In genomic region chr1:228165372-228166169, GRCh38 we compare ENCODE assay signal across 1 cellular context.
TF ChIP-seq lines count a peak whose summit lies in the region.

IBA57 (plus strand) TSS chr1:228165804; CDS start chr1:228165817, 13 bp downstream.

TF ChIP-seq in HepG2, 621 proteins besides CTCF, POLR2A, EP300 and RAD21 (continued from another document and continues in another):
- TF ChIP-seq ZNF570 (CRISPR knock-in tag; IDR thresholded peaks at IDR 0.05; ENCODE audit: borderline replicate concordance) (peak; percentile 30; the same call in 1 of the 2 replicates), ZNF639 (CRISPR knock-in tag; conservative IDR thresholded peaks at IDR 0.05) (no peak; the same call in 1 of the 2 replicates), TARDBP (CRISPR knock-in tag; IDR thresholded peaks at IDR 0.05) (peak; percentile 55), KLF16 (CRISPR knock-in tag; IDR thresholded peaks at IDR 0.05) (peak in 1 of 2 experiments; percentile 52; a peak in 1 of 4 replicates), ZFX (CRISPR knock-in tag; IDR thresholded peaks at IDR 0.05; ENCODE audit: low read depth) (peak; percentile 97), ZNF552 (CRISPR knock-in tag; IDR thresholded peaks at IDR 0.05; ENCODE audit: borderline replicate concordance) (peak; percentile 39; the same call in 1 of the 2 replicates), ZBTB20 (CRISPR knock-in tag; IDR thresholded peaks at IDR 0.05; ENCODE audit: borderline replicate concordance, low read depth) (0 out of 2 replicates have a peak, but pooled peaks have one; percentile 31), ZMYM4 (CRISPR knock-in tag; IDR thresholded peaks at IDR 0.05) (peak; percentile 94), ZNF33A (CRISPR knock-in tag; IDR thresholded peaks at IDR 0.05; ENCODE audit: borderline replicate concordance) (no peak), TEF (CRISPR knock-in tag; IDR thresholded peaks at IDR 0.05) (no peak), TBL1XR1 (IDR thresholded peaks at IDR 0.05; ENCODE audit: borderline replicate concordance, low read length, partially characterized antibody) (no peak), SALL1 (CRISPR knock-in tag; IDR thresholded peaks at IDR 0.05) (peak; percentile 52; the same call in 1 of the 2 replicates), KDM3A (CRISPR knock-in tag; IDR thresholded peaks at IDR 0.05; ENCODE audit: low read depth) (peak; percentile 30; the same call in 1 of the 2 replicates), HNF4G (IDR thresholded peaks at IDR 0.05; ENCODE audit: borderline replicate concordance, low read depth, low read length) (no peak), HNF4G (CRISPR knock-in tag; IDR thresholded peaks at IDR 0.05; ENCODE audit: borderline replicate concordance, low read depth) (no peak), AHR (CRISPR knock-in tag; IDR thresholded peaks at IDR 0.05) (no peak), KDM1A (CRISPR knock-in tag; IDR thresholded peaks at IDR 0.05) (no peak), HNF1A (IDR thresholded peaks at IDR 0.05; ENCODE audit: low read depth) (no peak), HNF1A (CRISPR knock-in tag; IDR thresholded peaks at IDR 0.05; ENCODE audit: borderline replicate concordance) (peak; percentile 74; the same call in 1 of the 2 replicates), AGO2 (optimal IDR thresholded peaks at IDR 0.05; ENCODE audit: low read depth, low read length) (peak; percentile 85), RARA (CRISPR knock-in tag; IDR thresholded peaks at IDR 0.05) (no peak), HMG20A (CRISPR knock-in tag; IDR thresholded peaks at IDR 0.05; ENCODE audit: borderline replicate concordance) (no peak), GZF1 (CRISPR knock-in tag; IDR thresholded peaks at IDR 0.05) (no peak), NFE2L2 (IDR thresholded peaks at IDR 0.05; ENCODE audit: low read length) (no peak), CHD2 (IDR thresholded peaks at IDR 0.05; ENCODE audit: low read depth, low read length) (no peak), DPF2 (CRISPR knock-in tag; IDR thresholded peaks at IDR 0.05; ENCODE audit: borderline replicate concordance, low read depth) (no peak), ZNF547 (CRISPR knock-in tag; IDR thresholded peaks at IDR 0.05) (peak; percentile 72; the same call in 1 of the 2 replicates), RXRA (CRISPR knock-in tag; IDR thresholded peaks at IDR 0.05) (no peak), SMARCC2 (IDR thresholded peaks at IDR 0.05) (no peak), MED13 (CRISPR knock-in tag; IDR thresholded peaks at IDR 0.05) (no peak), PAX8 (CRISPR knock-in tag; IDR thresholded peaks at IDR 0.05; ENCODE audit: borderline replicate concordance) (no peak), ZNF784 (CRISPR knock-in tag; IDR thresholded peaks at IDR 0.05; ENCODE audit: borderline replicate concordance) (peak; percentile 51; the same call in 1 of the 2 replicates), SAP130 (CRISPR knock-in tag; IDR thresholded peaks at IDR 0.05; ENCODE audit: low read depth) (peak; percentile 83), AKAP8 (CRISPR knock-in tag; IDR thresholded peaks at IDR 0.05) (no peak), HNRNPLL (IDR thresholded peaks at IDR 0.05; ENCODE audit: low read depth, low read length, poor library complexity, severe bottlenecking) (peak; percentile 96), ZNF576 (CRISPR knock-in tag; IDR thresholded peaks at IDR 0.05) (no peak), ZNF605 (CRISPR knock-in tag; IDR thresholded peaks at IDR 0.05) (no peak), NFATC3 (CRISPR knock-in tag; IDR thresholded peaks at IDR 0.05) (no peak), ZNF800 (CRISPR knock-in tag; IDR thresholded peaks at IDR 0.05) (no peak), XBP1 (CRISPR knock-in tag; IDR thresholded peaks at IDR 0.05) (no peak), SMYD3 (CRISPR knock-in tag; IDR thresholded peaks at IDR 0.05) (no peak), MXI1 (IDR thresholded peaks at IDR 0.05; ENCODE audit: borderline replicate concordance, low read depth, low read length) (peak; percentile 80; the same call in 2 of the 3 replicates), ZMYM2 (CRISPR knock-in tag; IDR thresholded peaks at IDR 0.05) (no peak), FOSL2 (CRISPR knock-in tag; IDR thresholded peaks at IDR 0.05) (peak; percentile 61; the same call in 1 of the 2 replicates), HDAC1 (CRISPR knock-in tag; IDR thresholded peaks at IDR 0.05) (peak; percentile 46; the same call in 1 of the 2 replicates), ZNF530 (CRISPR knock-in tag; IDR thresholded peaks at IDR 0.05; ENCODE audit: low read depth) (no peak), FOXO1 (CRISPR knock-in tag; IDR thresholded peaks at IDR 0.05) (no peak), ZNF230 (CRISPR knock-in tag; IDR thresholded peaks at IDR 0.05) (no peak), ZBTB34 (CRISPR knock-in tag; IDR thresholded peaks at IDR 0.05) (no peak), ZNF616 (CRISPR knock-in tag; IDR thresholded peaks at IDR 0.05; ENCODE audit: low read depth) (no peak), ZGPAT (CRISPR knock-in tag; IDR thresholded peaks at IDR 0.05) (peak; percentile 58; the same call in 1 of the 2 replicates), DNMT3B (CRISPR knock-in tag; conservative IDR thresholded peaks at IDR 0.05) (no peak), ETS1 (CRISPR knock-in tag; IDR thresholded peaks at IDR 0.05) (no peak), SRSF4 (IDR thresholded peaks at IDR 0.05; ENCODE audit: low read depth, low read length, poor library complexity, severe bottlenecking) (no peak), ZNF709 (CRISPR knock-in tag; IDR thresholded peaks at IDR 0.05) (no peak), ZNF207 (IDR thresholded peaks at IDR 0.05; ENCODE audit: borderline replicate concordance) (no peak), ZC3H4 (CRISPR knock-in tag; IDR thresholded peaks at IDR 0.05; ENCODE audit: borderline replicate concordance) (no peak; the same call in 1 of the 2 replicates), ZNF441 (CRISPR knock-in tag; IDR thresholded peaks at IDR 0.05; ENCODE audit: borderline replicate concordance) (no peak), POLR2AphosphoS2 (IDR thresholded peaks at IDR 0.05; ENCODE audit: low read depth, low read length) (no peak; the same call in 1 of the 2 replicates), HDAC2 (CRISPR knock-in tag; IDR thresholded peaks at IDR 0.05) (no peak), ZNF225 (CRISPR knock-in tag; IDR thresholded peaks at IDR 0.05) (no peak), CAMTA2 (CRISPR knock-in tag; IDR thresholded peaks at IDR 0.05; ENCODE audit: borderline replicate concordance) (no peak), ZNF235 (CRISPR knock-in tag; IDR thresholded peaks at IDR 0.05; ENCODE audit: borderline replicate concordance) (no peak), HMGA1 (CRISPR knock-in tag; conservative IDR thresholded peaks at IDR 0.05) (no peak)
